In genomic region chr5:145362261-145362660, GRCh38 we compare ENCODE assay signal across 15 cellular contexts.
DNase-seq lines count a peak whose midpoint lies in the region; FAIRE-seq and TF ChIP-seq lines count a peak whose summit lies in the region.
"Had no signal": no experiment of that assay in that cellular context is flagged by ENCODE, and none has a peak within 500 bp of the region (broad histone marks: within the 10 kb centered on the region; RNA-seq: fewer than 3 reads in every experiment).

No MANE protein-coding gene starts in this region.

- no peak for TF ChIP-seq CTCF in AG09309 (IDR thresholded peaks at IDR 0.05; ENCODE audit: control insufficient read depth, insufficient read depth, low read depth, low read length, missing control alignments)
- TF ChIP-seq CTCF in cardiac fibroblast (IDR thresholded peaks at IDR 0.05; ENCODE audit: low read depth, low read length), result no peak
- no peak for TF ChIP-seq CTCF in kidney epithelial cell (IDR thresholded peaks at IDR 0.05; ENCODE audit: insufficient read depth, low read length, poor library complexity, severe bottlenecking)
- no peak for TF ChIP-seq CTCF in kidney (IDR thresholded peaks at IDR 0.05; ENCODE audit: borderline replicate concordance, extremely low read depth, insufficient read depth)

- H3K27me3 ChIP-seq in kidney epithelial cell (ENCODE audit: control insufficient read depth, insufficient read depth, low read length), result no peaks in the 10 kb centered on the region
- H3K27me3 ChIP-seq: cardiac muscle cell, esophagus squamous epithelium had no signal

- H3K27ac ChIP-seq in kidney (ENCODE audit: low read depth in 2 of 2, low read length in 2 of 2), result no peak overlapping the region
- H3K27ac ChIP-seq: cardiac muscle cell, esophagus squamous epithelium had no signal

- H3K4me1 ChIP-seq in kidney (ENCODE audit: control insufficient read depth in 1 of 2, insufficient read depth in 1 of 2, low read depth in 1 of 2, low read length in 2 of 2), result no peaks in the 10 kb centered on the region
- H3K4me1 ChIP-seq: esophagus squamous epithelium had no signal

- DNase-seq in AG09309 (ENCODE audit: low read depth), result peak; percentile 52
- DNase-seq in LHCN-M2 (ENCODE audit: low read depth), result peak; percentile 75
- peak; percentile 78 to 95 for DNase-seq in cardiac fibroblast (ENCODE audit: low read depth in 2 of 2)
- DNase-seq in kidney epithelial cell (ENCODE audit: low read depth), result peak; percentile 54
- no peak for DNase-seq in posterior cingulate gyrus
- no peak for DNase-seq in frontal cortex (ENCODE audit: low spot score in 2 of 2)
- DNase-seq in NCI-H2029 treated with DMSO at 0.1 percent for 48 hours (lab: John Stamatoyannopoulos, UW), result no peak
- no peak for DNase-seq in kidney
- DNase-seq: activated B cell treated with CpG ODN at 0.5 μM for 24 hours; activated T-cell treated with anti-CD3 and anti-CD28 coated beads, Interleukin-2, amount 50 U/mL, for 72 hours; CD4-positive, CD25-positive, alpha-beta regulatory T cell; esophagus squamous epithelium; NCI-H1105 treated with DMSO at 0.1 percent for 48 hours; NCI-H526 had no signal

- H3K9me3 ChIP-seq in kidney (ENCODE audit: control insufficient read depth in 1 of 2, low read length in 2 of 2), result no peaks in the 10 kb centered on the region
- H3K9me3 ChIP-seq: esophagus squamous epithelium had no signal

- H3K36me3 ChIP-seq in kidney epithelial cell (ENCODE audit: control insufficient read depth, insufficient read depth, low read length) (no peaks in the 10 kb centered on the region), kidney (ENCODE audit: control insufficient read depth in 1 of 2, insufficient read depth in 2 of 2, low read length in 2 of 2) (no peaks in the 10 kb centered on the region)
- H3K36me3 ChIP-seq: cardiac muscle cell, esophagus squamous epithelium had no signal

- no peak overlapping the region for H3K4me3 ChIP-seq in AG09309 (ENCODE audit: control insufficient read depth, low read depth, low read length)
- H3K4me3 ChIP-seq in cardiac fibroblast (replicated peaks in 1 of 2; ENCODE audit: low read depth in 2 of 2, low read length in 2 of 2), result no peak overlapping the region
- H3K4me3 ChIP-seq in kidney epithelial cell (ENCODE audit: low read depth, low read length), result no peak overlapping the region
- H3K4me3 ChIP-seq in kidney (ENCODE audit: low read length in 2 of 2), result no peak overlapping the region
- H3K4me3 ChIP-seq: cardiac muscle cell, esophagus squamous epithelium had no signal

- H3K9ac ChIP-seq in kidney (ENCODE audit: low read length in 2 of 2), result no peak overlapping the region

- FAIRE-seq in frontal cortex (lab: Jason Lieb, UNC), result no peak
- no peak for FAIRE-seq in kidney (lab: Jason Lieb, UNC)

- intact Hi-C loops in posterior cingulate gyrus (cut with DNase I), result no loop called here
- intact Hi-C loops in kidney (cut with DNase I), result no loop called here

Comparison
In these comparisons a context has a peak if more than half of its experiments do, and no peak if none do; other contexts are left out.
1. DNase-seq: peak in AG09309 (single experiment), LHCN-M2 (single experiment), cardiac fibroblast (2 of 2) and kidney epithelial cell (single experiment); none in posterior cingulate gyrus (0 of 10), frontal cortex (0 of 2), NCI-H2029 treated with DMSO at 0.1 percent for 48 hours (single experiment) and kidney (single experiment).